In the genomic region with DNA sequence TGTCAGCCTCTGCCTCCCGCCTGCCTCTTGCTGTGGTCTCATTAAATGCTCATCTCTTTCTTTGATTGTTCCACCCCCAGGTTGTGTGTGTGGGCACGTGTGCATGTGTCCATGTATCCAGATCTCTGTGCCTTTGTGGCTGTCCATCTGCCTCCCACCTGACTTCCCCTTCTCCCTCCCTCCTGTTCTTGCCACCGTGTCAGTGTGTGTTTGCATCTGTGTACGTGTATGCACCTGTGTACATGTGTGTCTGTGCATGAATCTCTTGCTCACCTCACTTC, we compare ENCODE assay signal across 15 cellular contexts.
DNase-seq lines count a peak whose midpoint lies in the region; ATAC-seq and TF ChIP-seq lines count a peak whose summit lies in the region.
"Had no signal": no experiment of that assay in that cellular context is flagged by ENCODE, and none has a peak within 500 bp of the region (broad histone marks: within the 10 kb centered on the region; RNA-seq: fewer than 3 reads in every experiment).

No MANE protein-coding gene starts in this region.

- no peak overlapping the region for H3K27ac ChIP-seq in BLaER1
- H3K27ac ChIP-seq in mesendoderm (ENCODE audit: low read depth, low read length): no peak overlapping the region
- H3K27ac ChIP-seq in prostate gland: no peak overlapping the region
- H3K27ac ChIP-seq: gastroesophageal sphincter had no signal

- H4K5ac ChIP-seq in mesendoderm (ENCODE audit: low read length): no peak overlapping the region

- no peaks in the 10 kb centered on the region for H4K20me1 ChIP-seq in BLaER1

- peaks cover 74% of the 10 kb centered on the region for H3K4me1 ChIP-seq in BLaER1
- no peaks in the 10 kb centered on the region for H3K4me1 ChIP-seq in mesendoderm (ENCODE audit: control insufficient read depth, low read depth, low read length)
- peaks cover 2% of the 10 kb centered on the region for H3K4me1 ChIP-seq in prostate gland (replicated peaks)

- peak; percentile 14 for DNase-seq in RPMI7951 (ENCODE audit: low read depth)
- no peak for DNase-seq in mesendoderm
- no peak for DNase-seq in dedifferentiated amniotic fluid mesenchymal stem cell (ENCODE audit: extremely low spot score)
- DNase-seq in prostate gland (ENCODE audit: low spot score): no peak
- DNase-seq: activated CD4-positive, CD25-positive, alpha-beta regulatory T cell; activated naive CD8-positive, alpha-beta T cell treated with anti-CD3 and anti-CD28 coated beads, Interleukin-2, amount 10 ng/mL, durations not matched to agents 7 days and 5 days; NCI-H2029 treated with DMSO at 0.1 percent for 48 hours had no signal

- H3K79me1 ChIP-seq in mesendoderm (ENCODE audit: low read length): no peaks in the 10 kb centered on the region

- H4K8ac ChIP-seq in mesendoderm (ENCODE audit: low read depth, low read length): no peak overlapping the region

- H3K9me3 ChIP-seq in BLaER1: no peaks in the 10 kb centered on the region
- no peaks in the 10 kb centered on the region for H3K9me3 ChIP-seq in prostate gland
- H3K9me3 ChIP-seq: gastroesophageal sphincter had no signal

- H2AK5ac ChIP-seq in mesendoderm (ENCODE audit: low read length): peak overlapping the region; percentile 63

- intact Hi-C loops in prostate gland (cut with DNase I): no loop called here

- H2BK120ac ChIP-seq in mesendoderm (ENCODE audit: low read depth, low read length): no peak overlapping the region

- H3K18ac ChIP-seq in mesendoderm (ENCODE audit: low read length): no peak overlapping the region

- no peak overlapping the region for H3K9ac ChIP-seq in BLaER1
- no peak overlapping the region for H3K9ac ChIP-seq in mesendoderm (ENCODE audit: low read length)

- no peak for TF ChIP-seq CTCF in prostate gland (IDR thresholded peaks at IDR 0.05)

- H2BK5ac ChIP-seq in mesendoderm (ENCODE audit: low read length): no peak overlapping the region

- ATAC-seq in HG03159 (IDR thresholded peaks at IDR 0.05; ENCODE audit: unreplicated experiment) (peak; percentile 16), GM18907 (IDR thresholded peaks at IDR 0.05; ENCODE audit: unreplicated experiment) (no peak), GM19455 (IDR thresholded peaks at IDR 0.05; ENCODE audit: unreplicated experiment) (no peak)
- ATAC-seq: activated T-cell treated with anti-CD3 and anti-CD28 coated beads, Interleukin-2, amount 50 U/mL, for 72 hours; gastroesophageal sphincter; left colon; sciatic nerve had no signal

- peaks cover 11% of the 10 kb centered on the region for H3K36me3 ChIP-seq in BLaER1
- no peaks in the 10 kb centered on the region for H3K36me3 ChIP-seq in mesendoderm (ENCODE audit: control insufficient read depth, insufficient read depth, low read length)
- H3K36me3 ChIP-seq in prostate gland: no peaks in the 10 kb centered on the region

- TF ChIP-seq POLR2A in prostate gland (IDR thresholded peaks at IDR 0.05): no peak

- H3K4me2 ChIP-seq in BLaER1 (peak overlapping the region; percentile 44), mesendoderm (ENCODE audit: low read length) (no peak overlapping the region)

- no peak overlapping the region for H3K4ac ChIP-seq in mesendoderm (ENCODE audit: low read depth, low read length)

- no peaks in the 10 kb centered on the region for H3K27me3 ChIP-seq in BLaER1
- peaks cover 3% of the 10 kb centered on the region for H3K27me3 ChIP-seq in mesendoderm (ENCODE audit: insufficient read depth, low read length, poor library complexity)
- no peaks in the 10 kb centered on the region for H3K27me3 ChIP-seq in prostate gland (replicated peaks; ENCODE audit: insufficient read depth)

- no peak overlapping the region for H2BK15ac ChIP-seq in mesendoderm (replicated peaks; ENCODE audit: low read depth)

- H3K79me2 ChIP-seq in mesendoderm (ENCODE audit: control insufficient read depth, insufficient read depth, low read length): no peaks in the 10 kb centered on the region

- no peak overlapping the region for H3K56ac ChIP-seq in mesendoderm (ENCODE audit: low read length)

- no peak overlapping the region for H3K23ac ChIP-seq in mesendoderm (ENCODE audit: low read length)

- no CpG with 5 or more reads among the region's 4 CpGs for WGBS in mesendoderm (ENCODE audit: extremely low coverage, insufficient coverage, low lambda C conversion rate)
- 33% methylated on average over 4 of the region's 4 CpGs for WGBS in prostate gland

- H3K4me3 ChIP-seq in BLaER1 (no peak overlapping the region), mesendoderm (ENCODE audit: low read length) (no peak overlapping the region), prostate gland (no peak overlapping the region)
- H3K4me3 ChIP-seq: gastroesophageal sphincter had no signal
